ENCODE assay signal across 8 cellular contexts in genomic region chr16:67260426-67261063, GRCh38. TPM values are rescaled to one million over a fixed set of nuclear protein-coding genes. Genes with fewer than 3 reads are reported as not detected.
DNase-seq lines count a peak whose midpoint lies in the region; ATAC-seq and TF ChIP-seq lines count a peak whose summit lies in the region.

No MANE protein-coding gene starts in this region.

- no peak overlapping the region for H3K4me3 ChIP-seq in Loucy (ENCODE audit: low read length, poor library complexity, severe bottlenecking)
- no peak overlapping the region for H3K4me3 ChIP-seq in psoas muscle

- H3K27me3 Mint-ChIP-seq in activated naive CD8-positive, alpha-beta T cell treated with anti-CD3 and anti-CD28 coated beads, Interleukin-2, amount 10 ng/mL, durations not matched to agents 7 days and 5 days, result peaks cover 4% of the 10 kb centered on the region
- peaks cover 3% of the 10 kb centered on the region for H3K27me3 Mint-ChIP-seq in activated naive CD8-positive, alpha-beta T cell treated with anti-CD3 and anti-CD28 coated beads, Interleukin-2, amount 50 U/mL, for 24 hours

- peak overlapping the region; percentile 8 for H3K27ac Mint-ChIP-seq in activated naive CD8-positive, alpha-beta T cell treated with anti-CD3 and anti-CD28 coated beads, Interleukin-2, amount 10 ng/mL, durations not matched to agents 7 days and 5 days
- H3K27ac Mint-ChIP-seq in activated naive CD8-positive, alpha-beta T cell treated with anti-CD3 and anti-CD28 coated beads, Interleukin-2, amount 50 U/mL, for 24 hours, result no peak overlapping the region

- no peaks in the 10 kb centered on the region for H3K4me1 ChIP-seq in Loucy (ENCODE audit: insufficient read depth, low read length, poor library complexity, severe bottlenecking)
- peaks cover 10% of the 10 kb centered on the region for H3K4me1 ChIP-seq in psoas muscle

- H3K36me3 ChIP-seq in Loucy (ENCODE audit: insufficient read depth, low read length) (no peaks in the 10 kb centered on the region), psoas muscle (ENCODE audit: insufficient read depth in 1 of 2, low read depth in 1 of 2) (peaks cover 0 to under 1% of the 10 kb centered on the region in 2 donors)

- H4K20me1 ChIP-seq in Loucy (ENCODE audit: insufficient read depth, low read length, poor library complexity, severe bottlenecking), result no peaks in the 10 kb centered on the region

- peak overlapping the region; percentile 10 for H3K9ac ChIP-seq in Loucy (ENCODE audit: low read depth, low read length, poor library complexity, severe bottlenecking)

- no peak overlapping the region for H2AFZ ChIP-seq in Loucy (ENCODE audit: low read length)

- H3K79me2 ChIP-seq in Loucy (ENCODE audit: insufficient read depth, low read length), result no peaks in the 10 kb centered on the region

- H3K36me3 Mint-ChIP-seq in activated naive CD8-positive, alpha-beta T cell treated with anti-CD3 and anti-CD28 coated beads, Interleukin-2, amount 10 ng/mL, durations not matched to agents 7 days and 5 days, result peaks cover 2% of the 10 kb centered on the region
- H3K36me3 Mint-ChIP-seq in activated naive CD8-positive, alpha-beta T cell treated with anti-CD3 and anti-CD28 coated beads, Interleukin-2, amount 50 U/mL, for 24 hours (ENCODE audit: low read depth), result peaks cover 5% of the 10 kb centered on the region

- H3K4me1 Mint-ChIP-seq in activated naive CD8-positive, alpha-beta T cell treated with anti-CD3 and anti-CD28 coated beads, Interleukin-2, amount 10 ng/mL, durations not matched to agents 7 days and 5 days, result no peaks in the 10 kb centered on the region
- no peaks in the 10 kb centered on the region for H3K4me1 Mint-ChIP-seq in activated naive CD8-positive, alpha-beta T cell treated with anti-CD3 and anti-CD28 coated beads, Interleukin-2, amount 50 U/mL, for 24 hours

- H3K4me2 ChIP-seq in Loucy (ENCODE audit: low read depth, low read length, poor library complexity, severe bottlenecking), result no peak overlapping the region

- no peak overlapping the region for H3K4me3 Mint-ChIP-seq in activated naive CD8-positive, alpha-beta T cell treated with anti-CD3 and anti-CD28 coated beads, Interleukin-2, amount 10 ng/mL, durations not matched to agents 7 days and 5 days
- no peak overlapping the region for H3K4me3 Mint-ChIP-seq in activated naive CD8-positive, alpha-beta T cell treated with anti-CD3 and anti-CD28 coated beads, Interleukin-2, amount 50 U/mL, for 24 hours

- TF ChIP-seq CTCF in Loucy (conservative IDR thresholded peaks at IDR 0.05; ENCODE audit: low read length) (peak; percentile 71), psoas muscle (IDR thresholded peaks at IDR 0.05) (peak; percentile 68)

- WGBS in psoas muscle, 3 donors, result 46 to 54% (median 53%) methylated on average over 4 of the region's 4 CpGs

- no peaks in the 10 kb centered on the region for H3K9me2 ChIP-seq in Loucy (replicated peaks; ENCODE audit: low read depth, low read length)

- H3K9me3 ChIP-seq in Loucy (ENCODE audit: insufficient read depth, low read depth, low read length), result no peaks in the 10 kb centered on the region
- no peaks in the 10 kb centered on the region for H3K9me3 ChIP-seq in psoas muscle

- no peaks in the 10 kb centered on the region for H3F3A ChIP-seq in Loucy (ENCODE audit: low read depth)

- H3K27me3 ChIP-seq in Loucy (ENCODE audit: insufficient read depth, low read length, poor library complexity, severe bottlenecking), result no peaks in the 10 kb centered on the region
- no peaks in the 10 kb centered on the region for H3K27me3 ChIP-seq in psoas muscle (ENCODE audit: insufficient read depth in 3 of 3, low read length in 2 of 3)

- H3K27ac ChIP-seq in psoas muscle, result peak overlapping the region; percentile 66

- peak; percentile 46 for ATAC-seq in activated naive CD8-positive, alpha-beta T cell treated with anti-CD3 and anti-CD28 coated beads, Interleukin-2, amount 10 ng/mL, durations not matched to agents 7 days and 5 days (ENCODE audit: low read depth)
- no peak for ATAC-seq in activated naive CD8-positive, alpha-beta T cell treated with anti-CD3 and anti-CD28 coated beads, Interleukin-2, amount 50 U/mL, for 24 hours
- ATAC-seq in psoas muscle, result peak; percentile 91 to 98 (median 94)
- ATAC-seq in HG03432 (IDR thresholded peaks at IDR 0.05; ENCODE audit: unreplicated experiment), result no peak
- ATAC-seq in GM21528 (IDR thresholded peaks at IDR 0.05; ENCODE audit: low FRiP score, unreplicated experiment), result no peak

- no peak for DNase-seq in activated naive CD8-positive, alpha-beta T cell treated with anti-CD3 and anti-CD28 coated beads, Interleukin-2, amount 10 ng/mL, durations not matched to agents 7 days and 5 days
- no peak for DNase-seq in activated naive CD8-positive, alpha-beta T cell treated with anti-CD3 and anti-CD28 coated beads, Interleukin-2, amount 50 U/mL, for 24 hours
- DNase-seq in SW480 (ENCODE audit: low spot score) (peak; percentile 59), fibroblast of peridontal ligament (ENCODE audit: extremely low read depth) (peak; percentile 70), psoas muscle (peak; percentile 53 to 75)

- POLR2A ChIA-PET in activated naive CD8-positive, alpha-beta T cell treated with anti-CD3 and anti-CD28 coated beads, Interleukin-2, amount 10 ng/mL, durations not matched to agents 7 days and 5 days (lab: Charles Lee), result interaction anchor here (0.7 to 1.3 kb wide), 2 partner anchors 18 to 39 kb away, joined by 5 to 6 read pairs; no protein-coding TSS in a partner anchor

- no peaks in the 10 kb centered on the region for H3K9me3 Mint-ChIP-seq in activated naive CD8-positive, alpha-beta T cell treated with anti-CD3 and anti-CD28 coated beads, Interleukin-2, amount 10 ng/mL, durations not matched to agents 7 days and 5 days
- H3K9me3 Mint-ChIP-seq in activated naive CD8-positive, alpha-beta T cell treated with anti-CD3 and anti-CD28 coated beads, Interleukin-2, amount 50 U/mL, for 24 hours, result no peaks in the 10 kb centered on the region

- intact Hi-C loops in psoas muscle (cut with DNase I), result loop anchor here (1.0 to 10.0 kb wide), 3 partner anchors 24 to 154 kb away; partner anchors contain the start of gene ZDHHC1 (in 1 of the 2)

RNA-seq across cellular contexts. Expression of gene SLC9A5, which starts 11.8 kb away (rescaled TPM):
- 1 to 10 TPM; 3.5 to 4.5 TPM for total RNA-seq in activated naive CD8-positive, alpha-beta T cell treated with anti-CD3 and anti-CD28 coated beads, Interleukin-2, amount 10 ng/mL, durations not matched to agents 7 days and 5 days
- total RNA-seq in psoas muscle, result 1 to 10 TPM in 3 of 4 donors, under 1 TPM in 1; 0.59 to 1.7 (median 1.4) TPM
- polyA plus RNA-seq in psoas muscle, result 1 to 10 TPM in 1 of 3 donors, under 1 TPM in 2; 0.52 to 1.1 (median 0.91) TPM

RNA-seq across cellular contexts. Expression of gene FHOD1, which starts 13.3 kb away (rescaled TPM):
- total RNA-seq in activated naive CD8-positive, alpha-beta T cell treated with anti-CD3 and anti-CD28 coated beads, Interleukin-2, amount 10 ng/mL, durations not matched to agents 7 days and 5 days, result 10 to 100 TPM; 92.2 to 92.8 TPM
- total RNA-seq in psoas muscle, result 100 to 1,000 TPM in 3 of 4 donors, 10 to 100 TPM in 1; 61.5 to 154 (median 124) TPM
- polyA plus RNA-seq in psoas muscle, result 10 to 100 TPM; 16.9 to 48.7 (median 27.2) TPM

RNA-seq across cellular contexts. Expression of gene PLEKHG4, which starts 18.8 kb away (rescaled TPM):
- 10 to 100 TPM; 15.7 to 18.2 TPM for total RNA-seq in activated naive CD8-positive, alpha-beta T cell treated with anti-CD3 and anti-CD28 coated beads, Interleukin-2, amount 10 ng/mL, durations not matched to agents 7 days and 5 days
- total RNA-seq in psoas muscle, result 1 to 10 TPM in 2 of 4 donors, under 1 TPM in 2; 0.28 to 1.9 (median 1.3) TPM
- under 1 TPM; 0.60 to 1.00 (median 0.98) TPM for polyA plus RNA-seq in psoas muscle

RNA-seq across cellular contexts. Expression of gene TMEM208, which starts 33.6 kb away (rescaled TPM):
- total RNA-seq in activated naive CD8-positive, alpha-beta T cell treated with anti-CD3 and anti-CD28 coated beads, Interleukin-2, amount 10 ng/mL, durations not matched to agents 7 days and 5 days, result 10 to 100 TPM; 30.3 to 30.5 TPM
- 10 to 100 TPM; 10.1 to 32.7 (median 20.5) TPM for total RNA-seq in psoas muscle
- 100 to 1,000 TPM in 1 of 3 donors, 10 to 100 TPM in 2; 64.3 to 111 (median 91.9) TPM for polyA plus RNA-seq in psoas muscle

Comparison
In these comparisons a context has a peak if more than half of its experiments do, and no peak if none do; other contexts are left out.
1. ATAC-seq: peak in activated naive CD8-positive, alpha-beta T cell treated with anti-CD3 and anti-CD28 coated beads, Interleukin-2, amount 10 ng/mL, durations not matched to agents 7 days and 5 days (single experiment) and psoas muscle (4 of 4); none in activated naive CD8-positive, alpha-beta T cell treated with anti-CD3 and anti-CD28 coated beads, Interleukin-2, amount 50 U/mL, for 24 hours (single experiment), HG03432 (single experiment) and GM21528 (single experiment).
2. DNase-seq: peak in SW480 (single experiment), fibroblast of peridontal ligament (single experiment) and psoas muscle (2 of 2); none in activated naive CD8-positive, alpha-beta T cell treated with anti-CD3 and anti-CD28 coated beads, Interleukin-2, amount 10 ng/mL, durations not matched to agents 7 days and 5 days (single experiment) and activated naive CD8-positive, alpha-beta T cell treated with anti-CD3 and anti-CD28 coated beads, Interleukin-2, amount 50 U/mL, for 24 hours (single experiment).
3. RNA of gene PLEKHG4, which starts 18.8 kb away (total RNA-seq): 15.7 to 18.2 TPM in activated naive CD8-positive, alpha-beta T cell treated with anti-CD3 and anti-CD28 coated beads, Interleukin-2, amount 10 ng/mL, durations not matched to agents 7 days and 5 days; 0.28 to 1.9 TPM in psoas muscle; every median in the first group is over 4 times any median in the second.